Comparison of ENCODE assay signal across 8 cellular contexts in the genomic region with DNA sequence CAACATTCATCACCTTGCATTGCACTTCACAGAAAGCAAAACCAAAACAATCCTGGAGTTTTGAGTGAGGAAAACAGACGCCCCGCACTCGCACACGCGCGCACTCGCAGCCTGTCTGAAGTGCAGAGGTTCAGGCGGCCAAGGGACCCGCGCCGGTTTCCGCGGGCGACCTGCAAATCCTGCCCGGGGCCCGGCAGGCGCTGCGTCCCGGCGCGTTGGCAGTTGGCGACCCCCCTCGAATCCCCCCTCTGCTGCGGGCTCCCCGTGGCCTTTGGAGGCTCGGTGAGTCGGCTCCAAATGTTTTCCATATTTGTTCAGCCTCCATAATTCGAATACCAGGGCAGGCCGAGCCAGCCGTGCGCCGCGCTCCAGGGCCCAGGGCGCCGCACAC. TPM values are rescaled to one million over a fixed set of nuclear protein-coding genes. Genes with fewer than 3 reads are reported as not detected.
DNase-seq lines count a peak whose midpoint lies in the region; ATAC-seq and TF ChIP-seq lines count a peak whose summit lies in the region.

A gene with protein sequence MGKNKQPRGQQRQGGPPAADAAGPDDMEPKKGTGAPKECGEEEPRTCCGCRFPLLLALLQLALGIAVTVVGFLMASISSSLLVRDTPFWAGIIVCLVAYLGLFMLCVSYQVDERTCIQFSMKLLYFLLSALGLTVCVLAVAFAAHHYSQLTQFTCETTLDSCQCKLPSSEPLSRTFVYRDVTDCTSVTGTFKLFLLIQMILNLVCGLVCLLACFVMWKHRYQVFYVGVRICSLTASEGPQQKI (plus strand): TSS at position 324 of the 391 bp plus-strand sequence. CDS start 100 bp downstream, outside the sequence.

- TF ChIP-seq POLR2A in spleen (IDR thresholded peaks at IDR 0.05): no peak

- intact Hi-C loops in CD8-positive, alpha-beta T cell (cut with DNase I, micrococcal nuclease): no loop called here
- intact Hi-C loops in colonic mucosa (cut with DNase I) (no loop called here), spleen (cut with DNase I; ENCODE audit: low total_unique reads) (no loop called here)

- CTCF ChIA-PET in CD8-positive, alpha-beta T cell (lab: Charles Lee): no interaction called here

- H3K36me3 Mint-ChIP-seq in CD8-positive, alpha-beta T cell: no peaks in the 10 kb centered on the region

- DNase-seq in CD8-positive, alpha-beta T cell: no peak
- DNase-seq in NCI-H510A (lab: John Stamatoyannopoulos, UW) (peak; percentile 47), colonic mucosa (peak; percentile 56), left kidney (ENCODE audit: low read depth, low spot score) (peak; percentile 86), spleen (peak; percentile 83), NCI-H2107 treated with DMSO at 0.1 percent for 48 hours (lab: John Stamatoyannopoulos, UW; ENCODE audit: unreplicated experiment) (no peak), HK-2 (ENCODE audit: unreplicated experiment) (no peak)

- no peaks in the 10 kb centered on the region for H3K9me3 ChIP-seq in CD8-positive, alpha-beta T cell (ENCODE audit: low read length)
- H3K9me3 ChIP-seq in colonic mucosa (no peaks in the 10 kb centered on the region), spleen (no peaks in the 10 kb centered on the region)

- no peak within 1 kb of the TSS for H3K4me3 ChIP-seq in CD8-positive, alpha-beta T cell (ENCODE audit: low read depth, low read length)
- H3K4me3 ChIP-seq in colonic mucosa (peak within 1 kb of the TSS; percentile 59), spleen (peak within 1 kb of the TSS; percentile 42 to 78 (median 54))

- TF ChIP-seq CTCF in CD8-positive, alpha-beta T cell (IDR thresholded peaks at IDR 0.05): no peak
- no peak for TF ChIP-seq CTCF in colonic mucosa (IDR thresholded peaks at IDR 0.05)
- no peak for TF ChIP-seq CTCF in spleen (IDR thresholded peaks at IDR 0.05 in 8 of 11, conservative IDR thresholded peaks at IDR 0.05 in 3 of 11)

- H3K4me3 Mint-ChIP-seq in CD8-positive, alpha-beta T cell: peak within 1 kb of the TSS; percentile 58

- no peaks in the 10 kb centered on the region for H3K36me3 ChIP-seq in CD8-positive, alpha-beta T cell (ENCODE audit: insufficient read depth, low read length)
- H3K36me3 ChIP-seq in colonic mucosa (no peaks in the 10 kb centered on the region), spleen (no peaks in the 10 kb centered on the region)

- ATAC-seq in CD8-positive, alpha-beta T cell: no peak
- ATAC-seq in GM19438 (IDR thresholded peaks at IDR 0.05; ENCODE audit: low read depth, unreplicated experiment): peak; percentile 48

- WGBS in spleen, 5 donors: 0% methylated on average over 13 to 35 of the region's 35 CpGs

- no peak within 1 kb of the TSS for H3K27ac Mint-ChIP-seq in CD8-positive, alpha-beta T cell

- H3K4me1 Mint-ChIP-seq in CD8-positive, alpha-beta T cell (ENCODE audit: low read depth): peaks cover 9% of the 10 kb centered on the region

- no peak within 1 kb of the TSS for H3K27ac ChIP-seq in CD8-positive, alpha-beta T cell (ENCODE audit: low read depth, low read length)
- H3K27ac ChIP-seq in colonic mucosa (peak within 1 kb of the TSS; percentile 65), spleen (peak within 1 kb of the TSS; percentile 53 to 80 (median 76))

- H3K9me3 Mint-ChIP-seq in CD8-positive, alpha-beta T cell: no peaks in the 10 kb centered on the region

- POLR2A ChIA-PET in CD8-positive, alpha-beta T cell (lab: Charles Lee): no interaction called here

- H3K9ac ChIP-seq in colonic mucosa (ENCODE audit: low read depth in 2 of 2, low read length in 2 of 2): peak within 1 kb of the TSS; percentile 48 to 53

- peaks cover 2% of the 10 kb centered on the region for H3K27me3 ChIP-seq in CD8-positive, alpha-beta T cell (ENCODE audit: insufficient read depth, low read length)
- no peaks in the 10 kb centered on the region for H3K27me3 ChIP-seq in colonic mucosa
- H3K27me3 ChIP-seq in spleen (replicated peaks in 1 of 7): peaks cover 0 to 39% (median 10%) of the 10 kb centered on the region in 7 donors

- H3K27me3 Mint-ChIP-seq in CD8-positive, alpha-beta T cell (ENCODE audit: low read depth): peaks cover 53% of the 10 kb centered on the region

- H3K4me1 ChIP-seq in CD8-positive, alpha-beta T cell (ENCODE audit: insufficient read depth, low read length): no peaks in the 10 kb centered on the region
- no peaks in the 10 kb centered on the region for H3K4me1 ChIP-seq in colonic mucosa
- peaks cover 0 to 25% (median 17%) of the 10 kb centered on the region in 6 donors for H3K4me1 ChIP-seq in spleen

RNA-seq across cellular contexts. Expression of the gene that starts here (rescaled TPM):
- not detected for total RNA-seq in CD8-positive, alpha-beta T cell
- 10 to 100 TPM in 1 of 2 donors, 1 to 10 TPM in 1; 8.5 to 13.5 TPM for total RNA-seq in colonic mucosa
- 10 to 100 TPM in 5 of 7 donors, 1 to 10 TPM in 2; 6.4 to 46.6 (median 11.8) TPM for total RNA-seq in spleen
- polyA plus RNA-seq in spleen: 1 to 10 TPM; 2.7 to 7.0 (median 3.1) TPM

Comparison
In these comparisons a context has a peak if more than half of its experiments do, and no peak if none do; other contexts are left out.
1. RNA of the gene that starts here (total RNA-seq): 8.5 to 13.5 TPM in colonic mucosa and 6.4 to 46.6 TPM in spleen; not detected in CD8-positive, alpha-beta T cell; every median in the first group is over 4 times any median in the second.
2. DNase-seq: peak in NCI-H510A (single experiment), colonic mucosa (single experiment), left kidney (single experiment) and spleen (single experiment); none in CD8-positive, alpha-beta T cell (0 of 7), NCI-H2107 treated with DMSO at 0.1 percent for 48 hours (single experiment) and HK-2 (single experiment).